ENCODE assay signal across 25 cellular contexts in genomic region chr13:29160862-29161261, GRCh38.
"Had no signal": no experiment of that assay in that cellular context is flagged by ENCODE, and none has a peak within 500 bp of the region (broad histone marks: within the 10 kb centered on the region; RNA-seq: fewer than 3 reads in every experiment).

No MANE protein-coding gene starts in this region.

- DNase-seq: activated CD4-positive, alpha-beta T cell treated with anti-CD3 and anti-CD28 coated beads for 48 hours; activated CD4-positive, alpha-beta T cell treated with anti-CD3 and anti-CD28 coated beads, Interleukin-2, amount 50 U/mL, for 4 hours; activated CD4-positive, CD25-positive, alpha-beta regulatory T cell treated with anti-CD3 and anti-CD28 coated beads, Interleukin-2, amount 50 U/mL, for 72 hours; activated CD8-positive, alpha-beta memory T cell treated with anti-CD3 and anti-CD28 coated beads, Interleukin-2, amount 50 U/mL, for 48 hours; activated CD8-positive, alpha-beta T cell treated with anti-CD3 and anti-CD28 coated beads, Interleukin-2, amount 10 ng/mL, durations not matched to agents 7 days and 5 days; activated naive CD4-positive, alpha-beta T cell treated with anti-CD3 and anti-CD28 coated beads, Interleukin-2, amount 50 U/mL, for 16 hours; activated naive CD8-positive, alpha-beta T cell treated with anti-CD3 and anti-CD28 coated beads, Interleukin-2, amount 10 ng/mL, durations not matched to agents 7 days and 5 days; activated T-cell treated with anti-CD3 and anti-CD28 coated beads, Interleukin-2, amount 50 U/mL, for 1 hour; adrenal gland; KG1; NCI-H1048; NCI-H1417 treated with DMSO at 0.1 percent for 48 hours; NCI-H1694; NCI-H2029; NCI-H2107; NCI-H2171 treated with DMSO at 0.1 percent for 48 hours; NCI-H226; NCI-H526; RPMI8226; T-helper 17 cell; T-helper 9 cell had no signal

- ATAC-seq: activated CD8-positive, alpha-beta T cell treated with anti-CD3 and anti-CD28 coated beads, Interleukin-2, amount 10 ng/mL, durations not matched to agents 7 days and 5 days; Panc1; Right ventricle myocardium inferior; SK-N-SH treated with all-trans-retinoic acid at 6 μM for 48 hours; T-helper 17 cell; WTC11 had no signal
